ENCODE assay signal across 1 cellular context in the genomic region with DNA sequence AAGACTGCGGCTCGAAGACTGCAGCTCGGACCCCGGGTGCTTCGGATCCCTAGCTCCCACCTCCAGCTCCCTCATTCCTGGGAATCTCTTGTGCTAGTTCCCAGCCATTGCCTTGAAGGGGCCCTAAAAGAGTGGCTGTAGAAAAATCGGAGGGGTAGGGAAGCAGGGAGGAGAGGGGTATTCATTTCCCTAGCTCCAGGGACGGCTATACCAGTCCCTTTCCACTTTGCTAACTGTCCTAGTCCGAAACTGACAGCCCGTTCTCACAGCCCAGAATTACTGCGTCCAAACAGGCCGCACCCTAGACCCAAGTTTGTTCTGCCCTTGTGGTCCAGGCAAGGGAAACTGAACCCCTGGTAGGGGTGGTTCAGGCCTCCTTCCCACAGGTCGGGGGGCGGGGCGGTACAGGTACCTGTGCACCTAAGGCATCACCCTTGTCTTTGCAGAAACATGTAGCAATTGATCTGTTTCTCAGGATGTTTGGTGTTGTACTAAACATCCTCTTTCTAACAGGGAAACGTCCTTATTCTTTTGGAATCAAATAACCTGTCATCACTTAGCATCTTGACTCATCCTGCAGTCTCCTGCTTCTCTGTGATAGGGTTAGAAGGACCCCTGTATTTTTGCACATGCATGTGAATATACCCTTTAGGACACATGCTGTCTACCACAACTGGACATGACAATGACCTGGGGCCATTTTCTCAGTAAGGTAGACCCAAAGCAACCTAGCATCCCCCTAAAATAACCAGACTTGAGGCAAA.
TF ChIP-seq lines count a peak whose summit lies in the region.

No MANE protein-coding gene starts in this region.

TF ChIP-seq in GM12878, 131 proteins besides CTCF, POLR2A, EP300 and RAD21:
- TF ChIP-seq, protein P1, sequence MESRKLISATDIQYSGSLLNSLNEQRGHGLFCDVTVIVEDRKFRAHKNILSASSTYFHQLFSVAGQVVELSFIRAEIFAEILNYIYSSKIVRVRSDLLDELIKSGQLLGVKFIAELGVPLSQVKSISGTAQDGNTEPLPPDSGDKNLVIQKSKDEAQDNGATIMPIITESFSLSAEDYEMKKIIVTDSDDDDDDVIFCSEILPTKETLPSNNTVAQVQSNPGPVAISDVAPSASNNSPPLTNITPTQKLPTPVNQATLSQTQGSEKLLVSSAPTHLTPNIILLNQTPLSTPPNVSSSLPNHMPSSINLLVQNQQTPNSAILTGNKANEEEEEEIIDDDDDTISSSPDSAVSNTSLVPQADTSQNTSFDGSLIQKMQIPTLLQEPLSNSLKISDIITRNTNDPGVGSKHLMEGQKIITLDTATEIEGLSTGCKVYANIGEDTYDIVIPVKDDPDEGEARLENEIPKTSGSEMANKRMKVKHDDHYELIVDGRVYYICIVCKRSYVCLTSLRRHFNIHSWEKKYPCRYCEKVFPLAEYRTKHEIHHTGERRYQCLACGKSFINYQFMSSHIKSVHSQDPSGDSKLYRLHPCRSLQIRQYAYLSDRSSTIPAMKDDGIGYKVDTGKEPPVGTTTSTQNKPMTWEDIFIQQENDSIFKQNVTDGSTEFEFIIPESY (IDR thresholded peaks at IDR 0.05) = no peak
- TF ChIP-seq SREBF2 (IDR thresholded peaks at IDR 0.05; ENCODE audit: low read length) = no peak
- TF ChIP-seq PAX8 (IDR thresholded peaks at IDR 0.05) = no peak
- no peak for TF ChIP-seq SMARCA5 (IDR thresholded peaks at IDR 0.05)
- no peak for TF ChIP-seq TARDBP (IDR thresholded peaks at IDR 0.05; ENCODE audit: borderline replicate concordance)
- no peak for TF ChIP-seq SMAD1 (IDR thresholded peaks at IDR 0.05; ENCODE audit: low read depth, partially characterized antibody)
- TF ChIP-seq, protein P2, sequence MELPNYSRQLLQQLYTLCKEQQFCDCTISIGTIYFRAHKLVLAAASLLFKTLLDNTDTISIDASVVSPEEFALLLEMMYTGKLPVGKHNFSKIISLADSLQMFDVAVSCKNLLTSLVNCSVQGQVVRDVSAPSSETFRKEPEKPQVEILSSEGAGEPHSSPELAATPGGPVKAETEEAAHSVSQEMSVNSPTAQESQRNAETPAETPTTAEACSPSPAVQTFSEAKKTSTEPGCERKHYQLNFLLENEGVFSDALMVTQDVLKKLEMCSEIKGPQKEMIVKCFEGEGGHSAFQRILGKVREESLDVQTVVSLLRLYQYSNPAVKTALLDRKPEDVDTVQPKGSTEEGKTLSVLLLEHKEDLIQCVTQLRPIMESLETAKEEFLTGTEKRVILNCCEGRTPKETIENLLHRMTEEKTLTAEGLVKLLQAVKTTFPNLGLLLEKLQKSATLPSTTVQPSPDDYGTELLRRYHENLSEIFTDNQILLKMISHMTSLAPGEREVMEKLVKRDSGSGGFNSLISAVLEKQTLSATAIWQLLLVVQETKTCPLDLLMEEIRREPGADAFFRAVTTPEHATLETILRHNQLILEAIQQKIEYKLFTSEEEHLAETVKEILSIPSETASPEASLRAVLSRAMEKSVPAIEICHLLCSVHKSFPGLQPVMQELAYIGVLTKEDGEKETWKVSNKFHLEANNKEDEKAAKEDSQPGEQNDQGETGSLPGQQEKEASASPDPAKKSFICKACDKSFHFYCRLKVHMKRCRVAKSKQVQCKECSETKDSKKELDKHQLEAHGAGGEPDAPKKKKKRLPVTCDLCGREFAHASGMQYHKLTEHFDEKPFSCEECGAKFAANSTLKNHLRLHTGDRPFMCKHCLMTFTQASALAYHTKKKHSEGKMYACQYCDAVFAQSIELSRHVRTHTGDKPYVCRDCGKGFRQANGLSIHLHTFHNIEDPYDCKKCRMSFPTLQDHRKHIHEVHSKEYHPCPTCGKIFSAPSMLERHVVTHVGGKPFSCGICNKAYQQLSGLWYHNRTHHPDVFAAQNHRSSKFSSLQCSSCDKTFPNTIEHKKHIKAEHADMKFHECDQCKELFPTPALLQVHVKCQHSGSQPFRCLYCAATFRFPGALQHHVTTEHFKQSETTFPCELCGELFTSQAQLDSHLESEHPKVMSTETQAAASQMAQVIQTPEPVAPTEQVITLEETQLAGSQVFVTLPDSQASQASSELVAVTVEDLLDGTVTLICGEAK (IDR thresholded peaks at IDR 0.05; ENCODE audit: borderline replicate concordance) = no peak
- TF ChIP-seq, protein P3, sequence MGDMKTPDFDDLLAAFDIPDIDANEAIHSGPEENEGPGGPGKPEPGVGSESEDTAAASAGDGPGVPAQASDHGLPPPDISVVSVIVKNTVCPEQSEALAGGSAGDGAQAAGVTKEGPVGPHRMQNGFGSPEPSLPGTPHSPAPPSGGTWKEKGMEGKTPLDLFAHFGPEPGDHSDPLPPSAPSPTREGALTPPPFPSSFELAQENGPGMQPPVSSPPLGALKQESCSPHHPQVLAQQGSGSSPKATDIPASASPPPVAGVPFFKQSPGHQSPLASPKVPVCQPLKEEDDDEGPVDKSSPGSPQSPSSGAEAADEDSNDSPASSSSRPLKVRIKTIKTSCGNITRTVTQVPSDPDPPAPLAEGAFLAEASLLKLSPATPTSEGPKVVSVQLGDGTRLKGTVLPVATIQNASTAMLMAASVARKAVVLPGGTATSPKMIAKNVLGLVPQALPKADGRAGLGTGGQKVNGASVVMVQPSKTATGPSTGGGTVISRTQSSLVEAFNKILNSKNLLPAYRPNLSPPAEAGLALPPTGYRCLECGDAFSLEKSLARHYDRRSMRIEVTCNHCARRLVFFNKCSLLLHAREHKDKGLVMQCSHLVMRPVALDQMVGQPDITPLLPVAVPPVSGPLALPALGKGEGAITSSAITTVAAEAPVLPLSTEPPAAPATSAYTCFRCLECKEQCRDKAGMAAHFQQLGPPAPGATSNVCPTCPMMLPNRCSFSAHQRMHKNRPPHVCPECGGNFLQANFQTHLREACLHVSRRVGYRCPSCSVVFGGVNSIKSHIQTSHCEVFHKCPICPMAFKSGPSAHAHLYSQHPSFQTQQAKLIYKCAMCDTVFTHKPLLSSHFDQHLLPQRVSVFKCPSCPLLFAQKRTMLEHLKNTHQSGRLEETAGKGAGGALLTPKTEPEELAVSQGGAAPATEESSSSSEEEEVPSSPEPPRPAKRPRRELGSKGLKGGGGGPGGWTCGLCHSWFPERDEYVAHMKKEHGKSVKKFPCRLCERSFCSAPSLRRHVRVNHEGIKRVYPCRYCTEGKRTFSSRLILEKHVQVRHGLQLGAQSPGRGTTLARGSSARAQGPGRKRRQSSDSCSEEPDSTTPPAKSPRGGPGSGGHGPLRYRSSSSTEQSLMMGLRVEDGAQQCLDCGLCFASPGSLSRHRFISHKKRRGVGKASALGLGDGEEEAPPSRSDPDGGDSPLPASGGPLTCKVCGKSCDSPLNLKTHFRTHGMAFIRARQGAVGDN (IDR thresholded peaks at IDR 0.05) = no peak
- no peak for TF ChIP-seq RELA (IDR thresholded peaks at IDR 0.05; ENCODE audit: borderline replicate concordance, partially characterized antibody)
- no peak for TF ChIP-seq HDAC2 (IDR thresholded peaks at IDR 0.05)
- no peak for TF ChIP-seq PAX5 (IDR thresholded peaks at IDR 0.05; ENCODE audit: borderline replicate concordance, low read depth, low read length)
- TF ChIP-seq, protein P4, sequence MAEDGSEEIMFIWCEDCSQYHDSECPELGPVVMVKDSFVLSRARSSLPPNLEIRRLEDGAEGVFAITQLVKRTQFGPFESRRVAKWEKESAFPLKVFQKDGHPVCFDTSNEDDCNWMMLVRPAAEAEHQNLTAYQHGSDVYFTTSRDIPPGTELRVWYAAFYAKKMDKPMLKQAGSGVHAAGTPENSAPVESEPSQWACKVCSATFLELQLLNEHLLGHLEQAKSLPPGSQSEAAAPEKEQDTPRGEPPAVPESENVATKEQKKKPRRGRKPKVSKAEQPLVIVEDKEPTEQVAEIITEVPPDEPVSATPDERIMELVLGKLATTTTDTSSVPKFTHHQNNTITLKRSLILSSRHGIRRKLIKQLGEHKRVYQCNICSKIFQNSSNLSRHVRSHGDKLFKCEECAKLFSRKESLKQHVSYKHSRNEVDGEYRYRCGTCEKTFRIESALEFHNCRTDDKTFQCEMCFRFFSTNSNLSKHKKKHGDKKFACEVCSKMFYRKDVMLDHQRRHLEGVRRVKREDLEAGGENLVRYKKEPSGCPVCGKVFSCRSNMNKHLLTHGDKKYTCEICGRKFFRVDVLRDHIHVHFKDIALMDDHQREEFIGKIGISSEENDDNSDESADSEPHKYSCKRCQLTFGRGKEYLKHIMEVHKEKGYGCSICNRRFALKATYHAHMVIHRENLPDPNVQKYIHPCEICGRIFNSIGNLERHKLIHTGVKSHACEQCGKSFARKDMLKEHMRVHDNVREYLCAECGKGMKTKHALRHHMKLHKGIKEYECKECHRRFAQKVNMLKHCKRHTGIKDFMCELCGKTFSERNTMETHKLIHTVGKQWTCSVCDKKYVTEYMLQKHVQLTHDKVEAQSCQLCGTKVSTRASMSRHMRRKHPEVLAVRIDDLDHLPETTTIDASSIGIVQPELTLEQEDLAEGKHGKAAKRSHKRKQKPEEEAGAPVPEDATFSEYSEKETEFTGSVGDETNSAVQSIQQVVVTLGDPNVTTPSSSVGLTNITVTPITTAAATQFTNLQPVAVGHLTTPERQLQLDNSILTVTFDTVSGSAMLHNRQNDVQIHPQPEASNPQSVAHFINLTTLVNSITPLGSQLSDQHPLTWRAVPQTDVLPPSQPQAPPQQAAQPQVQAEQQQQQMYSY (CRISPR knock-in tag; IDR thresholded peaks at IDR 0.05) = no peak
- TF ChIP-seq, protein P5, sequence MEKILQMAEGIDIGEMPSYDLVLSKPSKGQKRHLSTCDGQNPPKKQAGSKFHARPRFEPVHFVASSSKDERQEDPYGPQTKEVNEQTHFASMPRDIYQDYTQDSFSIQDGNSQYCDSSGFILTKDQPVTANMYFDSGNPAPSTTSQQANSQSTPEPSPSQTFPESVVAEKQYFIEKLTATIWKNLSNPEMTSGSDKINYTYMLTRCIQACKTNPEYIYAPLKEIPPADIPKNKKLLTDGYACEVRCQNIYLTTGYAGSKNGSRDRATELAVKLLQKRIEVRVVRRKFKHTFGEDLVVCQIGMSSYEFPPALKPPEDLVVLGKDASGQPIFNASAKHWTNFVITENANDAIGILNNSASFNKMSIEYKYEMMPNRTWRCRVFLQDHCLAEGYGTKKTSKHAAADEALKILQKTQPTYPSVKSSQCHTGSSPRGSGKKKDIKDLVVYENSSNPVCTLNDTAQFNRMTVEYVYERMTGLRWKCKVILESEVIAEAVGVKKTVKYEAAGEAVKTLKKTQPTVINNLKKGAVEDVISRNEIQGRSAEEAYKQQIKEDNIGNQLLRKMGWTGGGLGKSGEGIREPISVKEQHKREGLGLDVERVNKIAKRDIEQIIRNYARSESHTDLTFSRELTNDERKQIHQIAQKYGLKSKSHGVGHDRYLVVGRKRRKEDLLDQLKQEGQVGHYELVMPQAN (conservative IDR thresholded peaks at IDR 0.05) = no peak
- no peak for TF ChIP-seq ZNF384 (IDR thresholded peaks at IDR 0.05; ENCODE audit: borderline replicate concordance, low read depth, low read length)
- TF ChIP-seq ATF7 (IDR thresholded peaks at IDR 0.05; ENCODE audit: low read depth) = no peak
- TF ChIP-seq, protein P6, sequence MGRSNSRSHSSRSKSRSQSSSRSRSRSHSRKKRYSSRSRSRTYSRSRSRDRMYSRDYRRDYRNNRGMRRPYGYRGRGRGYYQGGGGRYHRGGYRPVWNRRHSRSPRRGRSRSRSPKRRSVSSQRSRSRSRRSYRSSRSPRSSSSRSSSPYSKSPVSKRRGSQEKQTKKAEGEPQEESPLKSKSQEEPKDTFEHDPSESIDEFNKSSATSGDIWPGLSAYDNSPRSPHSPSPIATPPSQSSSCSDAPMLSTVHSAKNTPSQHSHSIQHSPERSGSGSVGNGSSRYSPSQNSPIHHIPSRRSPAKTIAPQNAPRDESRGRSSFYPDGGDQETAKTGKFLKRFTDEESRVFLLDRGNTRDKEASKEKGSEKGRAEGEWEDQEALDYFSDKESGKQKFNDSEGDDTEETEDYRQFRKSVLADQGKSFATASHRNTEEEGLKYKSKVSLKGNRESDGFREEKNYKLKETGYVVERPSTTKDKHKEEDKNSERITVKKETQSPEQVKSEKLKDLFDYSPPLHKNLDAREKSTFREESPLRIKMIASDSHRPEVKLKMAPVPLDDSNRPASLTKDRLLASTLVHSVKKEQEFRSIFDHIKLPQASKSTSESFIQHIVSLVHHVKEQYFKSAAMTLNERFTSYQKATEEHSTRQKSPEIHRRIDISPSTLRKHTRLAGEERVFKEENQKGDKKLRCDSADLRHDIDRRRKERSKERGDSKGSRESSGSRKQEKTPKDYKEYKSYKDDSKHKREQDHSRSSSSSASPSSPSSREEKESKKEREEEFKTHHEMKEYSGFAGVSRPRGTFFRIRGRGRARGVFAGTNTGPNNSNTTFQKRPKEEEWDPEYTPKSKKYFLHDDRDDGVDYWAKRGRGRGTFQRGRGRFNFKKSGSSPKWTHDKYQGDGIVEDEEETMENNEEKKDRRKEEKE (IDR thresholded peaks at IDR 0.05) = no peak
